In genomic region chr19:39445258-39446071, GRCh38 we compare ENCODE assay signal across 1 cellular context.
TF ChIP-seq lines count a peak whose summit lies in the region.

Gene SUPT5H, plus strand, starts transcription at chr19:39445582. Its CDS starts 309 bp downstream, at chr19:39445891.

TF ChIP-seq in HEK293, 187 proteins besides CTCF, POLR2A, EP300 and RAD21 (continued from another document and continues in another):
- TF ChIP-seq ZBTB6 (tag by site-specific recombination; IDR thresholded peaks at IDR 0.05) (no peak), ZNF626 (tag by site-specific recombination; IDR thresholded peaks at IDR 0.05) (no peak), GLI4 (tag by site-specific recombination; IDR thresholded peaks at IDR 0.05) (no peak), ZNF174 (tag by site-specific recombination; IDR thresholded peaks at IDR 0.05) (no peak), ZNF677 (tag by site-specific recombination; IDR thresholded peaks at IDR 0.05) (no peak), TCF7L2 (IDR thresholded peaks at IDR 0.05; ENCODE audit: borderline replicate concordance, low read depth, low read length) (no peak), ZNF560 (tag by site-specific recombination; IDR thresholded peaks at IDR 0.05; ENCODE audit: borderline replicate concordance) (no peak), ZNF510 (tag by site-specific recombination; IDR thresholded peaks at IDR 0.05; ENCODE audit: insufficient replicate concordance) (no peak), ZBTB20 (tag by site-specific recombination; IDR thresholded peaks at IDR 0.05) (peak; percentile 83), ZNF223 (tag by site-specific recombination; IDR thresholded peaks at IDR 0.05) (peak; percentile 41; the same call in 1 of the 2 replicates), ATF2 (tag by site-specific recombination; IDR thresholded peaks at IDR 0.05; ENCODE audit: low read depth) (no peak), ZNF645 (tag by site-specific recombination; IDR thresholded peaks at IDR 0.05) (no peak), PRDM10 (tag by site-specific recombination; IDR thresholded peaks at IDR 0.05) (no peak; the same call in 1 of the 2 replicates), ZNF202 (tag by site-specific recombination; IDR thresholded peaks at IDR 0.05; ENCODE audit: borderline replicate concordance) (no peak), ZNF544 (tag by site-specific recombination; IDR thresholded peaks at IDR 0.05) (no peak), ZNF391 (tag by site-specific recombination; IDR thresholded peaks at IDR 0.05; ENCODE audit: borderline replicate concordance, low read depth) (peak; percentile 18; the same call in 1 of the 2 replicates), ZNF146 (tag by site-specific recombination; IDR thresholded peaks at IDR 0.05) (no peak), ZNF26 (tag by site-specific recombination; IDR thresholded peaks at IDR 0.05) (no peak), ZNF629 (tag by site-specific recombination; IDR thresholded peaks at IDR 0.05) (peak; percentile 93), ZNF660 (tag by site-specific recombination; IDR thresholded peaks at IDR 0.05) (peak; percentile 93), ZNF311 (tag by site-specific recombination; IDR thresholded peaks at IDR 0.05; ENCODE audit: borderline replicate concordance) (no peak), ZNF654 (tag by site-specific recombination; IDR thresholded peaks at IDR 0.05; ENCODE audit: low read depth) (no peak), SCRT2 (tag by site-specific recombination; IDR thresholded peaks at IDR 0.05) (peak; percentile 37; the same call in 1 of the 2 replicates), SP2 (tag by site-specific recombination; IDR thresholded peaks at IDR 0.05) (peak; percentile 92), ZNF18 (tag by site-specific recombination; IDR thresholded peaks at IDR 0.05) (no peak), ZNF76 (tag by site-specific recombination; IDR thresholded peaks at IDR 0.05; ENCODE audit: borderline replicate concordance, low read depth) (peak; percentile 96), ZNF23 (tag by site-specific recombination; IDR thresholded peaks at IDR 0.05; ENCODE audit: borderline replicate concordance) (no peak), ZNF266 (tag by site-specific recombination; IDR thresholded peaks at IDR 0.05; ENCODE audit: low read depth) (no peak), ZNF394 (tag by site-specific recombination; IDR thresholded peaks at IDR 0.05; ENCODE audit: borderline replicate concordance) (peak; percentile 60; the same call in 1 of the 2 replicates), ZEB2 (tag by site-specific recombination; IDR thresholded peaks at IDR 0.05) (peak; percentile 94), BCL11A (tag by site-specific recombination; IDR thresholded peaks at IDR 0.05; ENCODE audit: low read depth) (no peak), ZNF292 (tag by site-specific recombination; IDR thresholded peaks at IDR 0.05; ENCODE audit: borderline replicate concordance, low read depth) (no peak; the same call in 1 of the 2 replicates), KLF9 (tag by site-specific recombination; IDR thresholded peaks at IDR 0.05; ENCODE audit: low read depth) (no peak; the same call in 1 of the 2 replicates), ZNF350 (tag by site-specific recombination; IDR thresholded peaks at IDR 0.05) (no peak), ZNF354C (tag by site-specific recombination; IDR thresholded peaks at IDR 0.05; ENCODE audit: borderline replicate concordance, low read depth) (no peak), REPIN1 (tag by site-specific recombination; IDR thresholded peaks at IDR 0.05; ENCODE audit: low read depth) (0 out of 2 replicates have a peak, but pooled peaks have one; percentile 71), ZNF501 (tag by site-specific recombination; IDR thresholded peaks at IDR 0.05) (peak; percentile 95), ZNF530 (tag by site-specific recombination; IDR thresholded peaks at IDR 0.05; ENCODE audit: low read depth) (no peak), FEZF1 (tag by site-specific recombination; IDR thresholded peaks at IDR 0.05) (no peak), ZNF175 (tag by site-specific recombination; IDR thresholded peaks at IDR 0.05) (no peak), ZNF211 (tag by site-specific recombination; IDR thresholded peaks at IDR 0.05; ENCODE audit: low read depth) (no peak)
- TF ChIP-seq, protein P1, sequence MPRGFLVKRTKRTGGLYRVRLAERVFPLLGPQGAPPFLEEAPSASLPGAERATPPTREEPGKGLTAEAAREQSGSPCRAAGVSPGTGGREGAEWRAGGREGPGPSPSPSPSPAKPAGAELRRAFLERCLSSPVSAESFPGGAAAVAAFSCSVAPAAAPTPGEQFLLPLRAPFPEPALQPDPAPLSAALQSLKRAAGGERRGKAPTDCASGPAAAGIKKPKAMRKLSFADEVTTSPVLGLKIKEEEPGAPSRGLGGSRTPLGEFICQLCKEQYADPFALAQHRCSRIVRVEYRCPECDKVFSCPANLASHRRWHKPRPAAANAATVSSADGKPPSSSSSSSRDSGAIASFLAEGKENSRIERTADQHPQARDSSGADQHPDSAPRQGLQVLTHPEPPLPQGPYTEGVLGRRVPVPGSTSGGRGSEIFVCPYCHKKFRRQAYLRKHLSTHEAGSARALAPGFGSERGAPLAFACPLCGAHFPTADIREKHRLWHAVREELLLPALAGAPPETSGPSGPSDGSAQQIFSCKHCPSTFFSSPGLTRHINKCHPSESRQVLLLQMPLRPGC (tag by site-specific recombination; IDR thresholded peaks at IDR 0.05) = no peak; the same call in 1 of the 2 replicates
- TF ChIP-seq, protein P2, sequence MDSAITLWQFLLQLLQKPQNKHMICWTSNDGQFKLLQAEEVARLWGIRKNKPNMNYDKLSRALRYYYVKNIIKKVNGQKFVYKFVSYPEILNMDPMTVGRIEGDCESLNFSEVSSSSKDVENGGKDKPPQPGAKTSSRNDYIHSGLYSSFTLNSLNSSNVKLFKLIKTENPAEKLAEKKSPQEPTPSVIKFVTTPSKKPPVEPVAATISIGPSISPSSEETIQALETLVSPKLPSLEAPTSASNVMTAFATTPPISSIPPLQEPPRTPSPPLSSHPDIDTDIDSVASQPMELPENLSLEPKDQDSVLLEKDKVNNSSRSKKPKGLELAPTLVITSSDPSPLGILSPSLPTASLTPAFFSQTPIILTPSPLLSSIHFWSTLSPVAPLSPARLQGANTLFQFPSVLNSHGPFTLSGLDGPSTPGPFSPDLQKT (IDR thresholded peaks at IDR 0.05; ENCODE audit: borderline replicate concordance, low read depth, low read length) = no peak
- TF ChIP-seq, protein P3, sequence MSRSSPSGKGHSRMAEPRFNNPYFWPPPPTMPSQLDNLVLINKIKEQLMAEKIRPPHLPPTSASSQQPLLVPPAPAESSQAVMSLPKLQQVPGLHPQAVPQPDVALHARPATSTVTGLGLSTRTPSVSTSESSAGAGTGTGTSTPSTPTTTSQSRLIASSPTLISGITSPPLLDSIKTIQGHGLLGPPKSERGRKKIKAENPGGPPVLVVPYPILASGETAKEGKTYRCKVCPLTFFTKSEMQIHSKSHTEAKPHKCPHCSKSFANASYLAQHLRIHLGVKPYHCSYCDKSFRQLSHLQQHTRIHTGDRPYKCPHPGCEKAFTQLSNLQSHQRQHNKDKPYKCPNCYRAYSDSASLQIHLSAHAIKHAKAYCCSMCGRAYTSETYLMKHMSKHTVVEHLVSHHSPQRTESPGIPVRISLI (tag by site-specific recombination; IDR thresholded peaks at IDR 0.05) = peak; percentile 99; the same call in 1 of the 2 replicates
- TF ChIP-seq, protein P4, sequence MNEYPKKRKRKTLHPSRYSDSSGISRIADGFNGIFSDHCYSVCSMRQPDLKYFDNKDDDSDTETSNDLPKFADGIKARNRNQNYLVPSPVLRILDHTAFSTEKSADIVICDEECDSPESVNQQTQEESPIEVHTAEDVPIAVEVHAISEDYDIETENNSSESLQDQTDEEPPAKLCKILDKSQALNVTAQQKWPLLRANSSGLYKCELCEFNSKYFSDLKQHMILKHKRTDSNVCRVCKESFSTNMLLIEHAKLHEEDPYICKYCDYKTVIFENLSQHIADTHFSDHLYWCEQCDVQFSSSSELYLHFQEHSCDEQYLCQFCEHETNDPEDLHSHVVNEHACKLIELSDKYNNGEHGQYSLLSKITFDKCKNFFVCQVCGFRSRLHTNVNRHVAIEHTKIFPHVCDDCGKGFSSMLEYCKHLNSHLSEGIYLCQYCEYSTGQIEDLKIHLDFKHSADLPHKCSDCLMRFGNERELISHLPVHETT (tag by site-specific recombination; IDR thresholded peaks at IDR 0.05) = peak; percentile 85; the same call in 1 of the 2 replicates
- TF ChIP-seq, protein P5, sequence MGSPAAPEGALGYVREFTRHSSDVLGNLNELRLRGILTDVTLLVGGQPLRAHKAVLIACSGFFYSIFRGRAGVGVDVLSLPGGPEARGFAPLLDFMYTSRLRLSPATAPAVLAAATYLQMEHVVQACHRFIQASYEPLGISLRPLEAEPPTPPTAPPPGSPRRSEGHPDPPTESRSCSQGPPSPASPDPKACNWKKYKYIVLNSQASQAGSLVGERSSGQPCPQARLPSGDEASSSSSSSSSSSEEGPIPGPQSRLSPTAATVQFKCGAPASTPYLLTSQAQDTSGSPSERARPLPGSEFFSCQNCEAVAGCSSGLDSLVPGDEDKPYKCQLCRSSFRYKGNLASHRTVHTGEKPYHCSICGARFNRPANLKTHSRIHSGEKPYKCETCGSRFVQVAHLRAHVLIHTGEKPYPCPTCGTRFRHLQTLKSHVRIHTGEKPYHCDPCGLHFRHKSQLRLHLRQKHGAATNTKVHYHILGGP (tag by site-specific recombination; IDR thresholded peaks at IDR 0.05) = no peak
